In the genomic region with DNA sequence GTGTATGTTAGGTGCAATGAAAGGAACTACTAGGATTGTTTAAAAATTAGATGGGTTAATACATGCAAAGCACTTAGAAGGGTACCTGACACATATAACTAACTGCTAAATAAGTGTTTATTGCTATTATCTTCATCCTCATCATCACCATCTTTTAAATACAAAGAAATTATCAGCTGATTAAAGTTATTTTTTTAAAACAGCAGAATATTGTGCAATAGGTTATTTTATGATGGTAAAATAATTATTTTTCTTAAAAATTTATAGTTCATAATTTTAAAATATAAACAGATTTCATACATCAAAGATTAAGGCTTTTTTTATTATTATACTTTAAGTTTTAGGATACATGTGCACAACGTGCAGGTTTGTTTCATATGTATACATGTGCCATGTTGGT, we compare ENCODE assay signal across 21 cellular contexts.
DNase-seq lines count a peak whose midpoint lies in the region; ATAC-seq, FAIRE-seq and TF ChIP-seq lines count a peak whose summit lies in the region.
"Had no signal": no experiment of that assay in that cellular context is flagged by ENCODE, and none has a peak within 500 bp of the region (broad histone marks: within the 10 kb centered on the region; RNA-seq: fewer than 3 reads in every experiment).

No MANE protein-coding gene starts in this region.

- WGBS in K562 (ENCODE audit: insufficient coverage, low coverage, missing lambda C conversion rate), result 77% methylated on average over 1 of the region's 1 CpG

- no peak for TF ChIP-seq EP300 in K562 (IDR thresholded peaks at IDR 0.05; ENCODE audit: low read length)

- DNase-seq in K562 (ENCODE audit: extremely low read depth in 1 of 4, low spot score in 3 of 4) (no peak), left ventricle myocardium inferior (no peak)
- no peak for DNase-seq in activated effector memory CD4-positive, alpha-beta T cell treated with Interleukin-2 at 50 U/mL for 16 hours
- DNase-seq: 8988T; AML-193; Caco-2; Calu3; CD4-positive, alpha-beta T cell; CD8-positive, alpha-beta T cell; DMS79 treated with DMSO at 0.1 percent for 48 hours; GDM1 had no signal

- H3K4me1 ChIP-seq in K562 (replicated peaks in 1 of 2; ENCODE audit: control insufficient read depth in 2 of 2, insufficient read depth in 2 of 2, low read length in 2 of 2), result no peaks in the 10 kb centered on the region
- no peaks in the 10 kb centered on the region for H3K4me1 ChIP-seq in left ventricle myocardium inferior
- H3K4me1 ChIP-seq: A549, Caco-2 had no signal

- no peak for TF ChIP-seq POLR2A in K562 (conservative IDR thresholded peaks at IDR 0.05)

- POLR2A ChIA-PET in K562 (lab: Yijun Ruan, JAX), result interaction anchor here (0.9 kb wide), 1 partner anchor 25 kb away, joined by 3 read pairs; no protein-coding TSS in a partner anchor

- TF ChIP-seq CTCF in K562 (IDR thresholded peaks at IDR 0.05 in 2 of 3, conservative IDR thresholded peaks at IDR 0.05 in 1 of 3; ENCODE audit: insufficient read depth in 2 of 3, low read depth in 1 of 3, low read length in 3 of 3) (no peak), left ventricle myocardium inferior (IDR thresholded peaks at IDR 0.05; ENCODE audit: borderline replicate concordance) (no peak)

- no peaks in the 10 kb centered on the region for H3K27me3 ChIP-seq in K562 (ENCODE audit: control insufficient read depth in 2 of 2, insufficient read depth in 2 of 2, low read length in 2 of 2)
- no peaks in the 10 kb centered on the region for H3K27me3 ChIP-seq in left ventricle myocardium inferior (ENCODE audit: low read depth)
- H3K27me3 ChIP-seq: BLaER1 treated with 17β-estradiol and CSF1 and Interleukin-3, amounts not matched to agents 10 nM and 100 nM had no signal

- ATAC-seq in K562, result no peak
- ATAC-seq in GM18511 (IDR thresholded peaks at IDR 0.05; ENCODE audit: unreplicated experiment), result no peak
- ATAC-seq: A549; CD8-positive, alpha-beta T cell; GM12878 had no signal

- H3K27ac ChIP-seq in K562 (ENCODE audit: extremely low read depth, low read depth, low read length) (no peak overlapping the region), left ventricle myocardium inferior (replicated peaks) (no peak overlapping the region)
- H3K27ac ChIP-seq: A549; BLaER1 treated with 17β-estradiol and CSF1 and Interleukin-3, amounts not matched to agents 10 nM and 100 nM; C4-2B had no signal

- intact Hi-C loops in K562 (cut with micrococcal nuclease), result no loop called here
- intact Hi-C loops in left ventricle myocardium inferior (cut with micrococcal nuclease), result no loop called here

- CTCF ChIA-PET in K562 (lab: Yijun Ruan, JAX; ENCODE audit: low intra/inter-chr PET ratio), result no interaction called here

- H2AFZ ChIP-seq in K562 (ENCODE audit: low read depth, low read length), result no peak overlapping the region

- H3K9me3 ChIP-seq in K562 (replicated peaks; ENCODE audit: control insufficient read depth, insufficient read depth, low read depth, low read length) (no peaks in the 10 kb centered on the region), left ventricle myocardium inferior (replicated peaks) (no peaks in the 10 kb centered on the region)
- H3K9me3 ChIP-seq: A549, Caco-2 had no signal

- no peak overlapping the region for H3K4me2 ChIP-seq in K562 (ENCODE audit: insufficient read depth, low read length)
- H3K4me2 ChIP-seq: A549; BLaER1 treated with 17β-estradiol and CSF1 and Interleukin-3, amounts not matched to agents 10 nM and 100 nM had no signal

- no peaks in the 10 kb centered on the region for H3K9me1 ChIP-seq in K562 (ENCODE audit: control insufficient read depth, insufficient read depth, low read length)

- H3K79me2 ChIP-seq in K562 (ENCODE audit: control insufficient read depth, insufficient read depth, low read length), result peaks cover 15% of the 10 kb centered on the region

- in situ Hi-C loops in K562 (cut with MboI), result no loop called here

- no peak for TF ChIP-seq RAD21 in K562 (CRISPR knock-in tag; conservative IDR thresholded peaks at IDR 0.05 in 1 of 2, IDR thresholded peaks at IDR 0.05 in 1 of 2)

- no TSS peak for BruUV-seq in K562 (replicated peaks; lab: Mats Ljungman, UMichigan)

- H3K4me3 ChIP-seq in K562 (no peak overlapping the region), left ventricle myocardium inferior (no peak overlapping the region)
- H3K4me3 ChIP-seq: A549; BLaER1 treated with 17β-estradiol and CSF1 and Interleukin-3, amounts not matched to agents 10 nM and 100 nM; GM12878 had no signal

- H3K9ac ChIP-seq in K562 (ENCODE audit: insufficient read depth in 1 of 2, low read depth in 2 of 2, low read length in 2 of 2), result no peak overlapping the region
- H3K9ac ChIP-seq: BLaER1 treated with 17β-estradiol and CSF1 and Interleukin-3, amounts not matched to agents 10 nM and 100 nM had no signal

- H3K36me3 ChIP-seq in K562 (ENCODE audit: control insufficient read depth, insufficient read depth, low read length) (peaks cover 22% of the 10 kb centered on the region), left ventricle myocardium inferior (peaks cover 19% of the 10 kb centered on the region)

- H4K20me1 ChIP-seq in K562 (replicated peaks; ENCODE audit: control insufficient read depth, insufficient read depth, low read length), result no peaks in the 10 kb centered on the region

- peak; percentile 23 for FAIRE-seq in G401.6 (lab: Jason Lieb, UNC)
- FAIRE-seq in K562 (lab: Jason Lieb, UNC), result no peak
- FAIRE-seq: A549, D721Med, GM12878, GM12892, GM18507, GM19239 had no signal

TF ChIP-seq in K562, 482 proteins besides CTCF, POLR2A, EP300 and RAD21:
- TF ChIP-seq CEBPB (tag; IDR thresholded peaks at IDR 0.05) (peak; percentile 65), TAF1 (IDR thresholded peaks at IDR 0.05; ENCODE audit: control insufficient read depth, extremely low read depth, insufficient read depth, low read length, severe bottlenecking) (no peak), ZNF395 (CRISPR knock-in tag; IDR thresholded peaks at IDR 0.05) (no peak), CEBPG (CRISPR knock-in tag; IDR thresholded peaks at IDR 0.05) (no peak), CEBPG (tag; conservative IDR thresholded peaks at IDR 0.05 in 1 of 2, IDR thresholded peaks at IDR 0.05 in 1 of 2) (peak; percentile 28 to 90; a peak in 2 of 4 replicates), RFX1 (IDR thresholded peaks at IDR 0.05) (no peak), KLF13 (tag; IDR thresholded peaks at IDR 0.05; ENCODE audit: borderline replicate concordance, low read depth) (no peak), POLR2H (tag; IDR thresholded peaks at IDR 0.05; ENCODE audit: low read depth) (no peak), RBM25 (IDR thresholded peaks at IDR 0.05; ENCODE audit: low read depth, low read length, severe bottlenecking) (no peak), ETV6 (IDR thresholded peaks at IDR 0.05; ENCODE audit: borderline replicate concordance in 1 of 2, low read depth in 2 of 2, low read length in 1 of 2) (no peak), ETV6 (CRISPR knock-in tag; IDR thresholded peaks at IDR 0.05; ENCODE audit: borderline replicate concordance) (no peak), E2F5 (CRISPR knock-in tag; IDR thresholded peaks at IDR 0.05) (no peak)
- TF ChIP-seq, protein P1, sequence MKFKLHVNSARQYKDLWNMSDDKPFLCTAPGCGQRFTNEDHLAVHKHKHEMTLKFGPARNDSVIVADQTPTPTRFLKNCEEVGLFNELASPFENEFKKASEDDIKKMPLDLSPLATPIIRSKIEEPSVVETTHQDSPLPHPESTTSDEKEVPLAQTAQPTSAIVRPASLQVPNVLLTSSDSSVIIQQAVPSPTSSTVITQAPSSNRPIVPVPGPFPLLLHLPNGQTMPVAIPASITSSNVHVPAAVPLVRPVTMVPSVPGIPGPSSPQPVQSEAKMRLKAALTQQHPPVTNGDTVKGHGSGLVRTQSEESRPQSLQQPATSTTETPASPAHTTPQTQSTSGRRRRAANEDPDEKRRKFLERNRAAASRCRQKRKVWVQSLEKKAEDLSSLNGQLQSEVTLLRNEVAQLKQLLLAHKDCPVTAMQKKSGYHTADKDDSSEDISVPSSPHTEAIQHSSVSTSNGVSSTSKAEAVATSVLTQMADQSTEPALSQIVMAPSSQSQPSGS (CRISPR knock-in tag; IDR thresholded peaks at IDR 0.05), result no peak
